ENCODE assay signal across 9 cellular contexts in the genomic region with DNA sequence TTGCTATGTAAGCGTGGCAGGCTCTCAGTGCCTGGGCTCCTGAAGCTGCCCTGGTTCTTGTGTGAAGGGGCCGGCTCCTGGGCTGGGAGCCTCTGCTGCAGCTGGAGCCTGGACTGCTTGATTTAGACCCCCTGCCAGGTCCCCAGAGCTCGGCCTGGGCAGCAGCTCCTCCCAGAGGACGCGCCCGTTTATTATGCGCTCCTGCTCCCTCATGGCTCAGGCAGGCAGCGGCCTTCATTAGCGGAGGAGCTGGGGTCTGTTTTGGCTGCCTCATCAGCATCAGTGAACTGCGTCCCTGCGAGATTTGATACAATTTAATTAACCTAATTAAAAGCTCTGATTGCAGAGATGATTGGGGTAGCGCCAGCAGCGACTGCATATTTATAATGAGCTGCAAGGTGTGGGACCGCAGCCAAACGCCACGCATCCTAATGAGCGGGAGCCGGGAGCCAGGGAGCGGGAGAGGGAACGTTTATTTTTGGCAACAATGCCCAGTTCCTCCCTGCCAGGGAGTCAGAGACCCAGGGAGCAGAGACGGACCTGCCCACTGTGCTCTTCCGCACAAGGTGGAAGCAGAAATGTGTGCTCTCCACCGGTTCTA. TPM values are rescaled to one million over a fixed set of nuclear protein-coding genes. Genes with fewer than 3 reads are reported as not detected.
DNase-seq lines count a peak whose midpoint lies in the region; ATAC-seq and TF ChIP-seq lines count a peak whose summit lies in the region.
"Had no signal": no experiment of that assay in that cellular context is flagged by ENCODE, and none has a peak within 500 bp of the region (broad histone marks: within the 10 kb centered on the region; RNA-seq: fewer than 3 reads in every experiment).

No MANE protein-coding gene starts in this region.

- H3K4me3 ChIP-seq in esophagus muscularis mucosa (peak overlapping the region; percentile 2 to 20 (median 10)), retinal pigment epithelial cell (ENCODE audit: low read length) (no peak overlapping the region)

- TF ChIP-seq POLR2A in esophagus muscularis mucosa (IDR thresholded peaks at IDR 0.05; ENCODE audit: low read depth): no peak

- POLR2A ChIA-PET in CD4-positive, alpha-beta T cell (lab: Charles Lee): no interaction called here

- H3K27ac Mint-ChIP-seq in CD4-positive, alpha-beta T cell: no peak overlapping the region

- DNase-seq in HT1080 (ENCODE audit: low read depth): peak; percentile 31
- peak; percentile 73 for DNase-seq in NCI-H748 (lab: John Stamatoyannopoulos, UW; ENCODE audit: unreplicated experiment)
- DNase-seq in esophagus muscularis mucosa (ENCODE audit: extremely low spot score): no peak
- DNase-seq in retinal pigment epithelial cell (ENCODE audit: low read depth): no peak
- no peak for DNase-seq in HuH-7 (ENCODE audit: low spot score)
- no peak for DNase-seq in CD4-positive, alpha-beta T cell
- DNase-seq in NCI-H2196 (lab: John Stamatoyannopoulos, UW; ENCODE audit: unreplicated experiment): no peak

- no peaks in the 10 kb centered on the region for H3K9me3 ChIP-seq in esophagus muscularis mucosa
- H3K9me3 ChIP-seq in CD4-positive, alpha-beta T cell (ENCODE audit: control insufficient read depth, low read length): no peaks in the 10 kb centered on the region

- H3K27ac ChIP-seq in esophagus muscularis mucosa (replicated peaks in 1 of 4): peak overlapping the region in 2 of 4 donors; percentile 3 to 32
- H3K27ac ChIP-seq in CD4-positive, alpha-beta T cell (ENCODE audit: low read depth, low read length): no peak overlapping the region

- intact Hi-C loops in esophagus muscularis mucosa (cut with DNase I): no loop called here
- intact Hi-C loops in CD4-positive, alpha-beta T cell (cut with DNase I, micrococcal nuclease): loop anchor here in 1 of 2 experiments (5.0 kb wide), 2 partner anchors 788 to 808 kb away; no protein-coding TSS in a partner anchor

- no peaks in the 10 kb centered on the region for H3K27me3 Mint-ChIP-seq in CD4-positive, alpha-beta T cell

- H3K4me3 Mint-ChIP-seq in CD4-positive, alpha-beta T cell: no peak overlapping the region

- H3K4me1 Mint-ChIP-seq in CD4-positive, alpha-beta T cell (ENCODE audit: low read depth): peaks cover 33% of the 10 kb centered on the region

- H3K36me3 Mint-ChIP-seq in CD4-positive, alpha-beta T cell (ENCODE audit: low read depth): peaks cover 19% of the 10 kb centered on the region

- CTCF ChIA-PET in CD4-positive, alpha-beta T cell (lab: Charles Lee): no interaction called here

- peaks cover 17 to 32% (median 31%) of the 10 kb centered on the region in 4 donors for H3K36me3 ChIP-seq in esophagus muscularis mucosa

- WGBS in esophagus muscularis mucosa: 18% methylated on average over 12 of the region's 23 CpGs

- H3K4me1 ChIP-seq in esophagus muscularis mucosa: peaks cover 27 to 32% (median 28%) of the 10 kb centered on the region in 4 donors

- H3K9me3 Mint-ChIP-seq in CD4-positive, alpha-beta T cell: no peaks in the 10 kb centered on the region

- TF ChIP-seq EP300 in esophagus muscularis mucosa (IDR thresholded peaks at IDR 0.05): no peak

- ATAC-seq in CD4-positive, alpha-beta T cell (ENCODE audit: poor library complexity): no peak
- no peak for ATAC-seq in GM19351 (IDR thresholded peaks at IDR 0.05; ENCODE audit: unreplicated experiment)

- no peaks in the 10 kb centered on the region for H3K27me3 ChIP-seq in esophagus muscularis mucosa
- no peaks in the 10 kb centered on the region for H3K27me3 ChIP-seq in CD4-positive, alpha-beta T cell (ENCODE audit: control insufficient read depth, insufficient read depth, low read length)

- TF ChIP-seq CTCF in esophagus muscularis mucosa (IDR thresholded peaks at IDR 0.05) (no peak), retinal pigment epithelial cell (conservative IDR thresholded peaks at IDR 0.05; ENCODE audit: low read depth, low read length) (peak; percentile 14)
- no peak for TF ChIP-seq CTCF in CD4-positive, alpha-beta T cell (IDR thresholded peaks at IDR 0.05)

RNA-seq across cellular contexts. Expression of a gene that starts 16.6 kb away (rescaled TPM):
- 105 and 115 TPM in 2 replicates for total RNA-seq in HT1080 (2014; rRNA removed; shearing (Covaris generic))
- 98.1 and 129 TPM in 2 replicates for polyA plus RNA-seq in HT1080 (2015; cell fraction: cytosol; rRNA removed)
- 90.3 and 94.5 TPM in 2 replicates for polyA plus RNA-seq in HT1080 (2015; cell fraction: nucleus; rRNA removed)
- 10 to 100 TPM; 39.7 to 55.8 (median 42.4) TPM for total RNA-seq in esophagus muscularis mucosa
- total RNA-seq in CD4-positive, alpha-beta T cell: 1 to 10 TPM; 8.7 to 9.4 TPM

RNA-seq across cellular contexts. Expression of a gene that starts 17.4 kb away (rescaled TPM):
- total RNA-seq in HT1080 (2014; rRNA removed; shearing (Covaris generic)): not detected in 2 replicates
- polyA plus RNA-seq in HT1080 (2015; cell fraction: cytosol; rRNA removed): 0.17 TPM in 2 replicates
- polyA plus RNA-seq in HT1080 (2015; cell fraction: nucleus; rRNA removed): 0.20 TPM in 1 of 2 replicates, not detected in the other
- total RNA-seq in esophagus muscularis mucosa: 1 to 10 TPM in 1 of 4 donors, under 1 TPM in 2, not detected in 1; 0.29 to 1.3 (median 0.33) TPM
- total RNA-seq in CD4-positive, alpha-beta T cell: under 1 TPM; 0.22 to 0.27 TPM
- total RNA-seq: subcutaneous adipose tissue had no signal

RNA-seq across cellular contexts. Expression of a gene that starts 23.9 kb away (rescaled TPM):
- 21.6 and 36.0 TPM in 2 replicates for total RNA-seq in HT1080 (2014; rRNA removed; shearing (Covaris generic))
- polyA plus RNA-seq in HT1080 (2015; cell fraction: cytosol; rRNA removed): 53.1 and 54.8 TPM in 2 replicates
- 32.9 and 35.2 TPM in 2 replicates for polyA plus RNA-seq in HT1080 (2015; cell fraction: nucleus; rRNA removed)
- 10 to 100 TPM; 38.3 to 76.9 (median 52.9) TPM for total RNA-seq in esophagus muscularis mucosa
- total RNA-seq in CD4-positive, alpha-beta T cell: 1 to 10 TPM; 3.4 to 3.7 TPM

RNA-seq across cellular contexts. Expression of a gene that starts 39.4 kb away (rescaled TPM):
- total RNA-seq in HT1080 (2014; rRNA removed; shearing (Covaris generic)): 139 and 142 TPM in 2 replicates
- polyA plus RNA-seq in HT1080 (2015; cell fraction: cytosol; rRNA removed): 74.5 and 81.6 TPM in 2 replicates
- 121 and 129 TPM in 2 replicates for polyA plus RNA-seq in HT1080 (2015; cell fraction: nucleus; rRNA removed)
- 10 to 100 TPM; 38.2 to 42.4 (median 40.6) TPM for total RNA-seq in esophagus muscularis mucosa
- total RNA-seq in CD4-positive, alpha-beta T cell: 10 to 100 TPM; 40.5 to 42.5 TPM

Comparison
In these comparisons a context has a peak if more than half of its experiments do, and no peak if none do; other contexts are left out.
1. DNase-seq: peak in HT1080 (single experiment) and NCI-H748 (single experiment); none in esophagus muscularis mucosa (single experiment), retinal pigment epithelial cell (single experiment), HuH-7 (single experiment), CD4-positive, alpha-beta T cell (0 of 10) and NCI-H2196 (single experiment).